ENCODE assay signal across 32 cellular contexts in the genomic region with DNA sequence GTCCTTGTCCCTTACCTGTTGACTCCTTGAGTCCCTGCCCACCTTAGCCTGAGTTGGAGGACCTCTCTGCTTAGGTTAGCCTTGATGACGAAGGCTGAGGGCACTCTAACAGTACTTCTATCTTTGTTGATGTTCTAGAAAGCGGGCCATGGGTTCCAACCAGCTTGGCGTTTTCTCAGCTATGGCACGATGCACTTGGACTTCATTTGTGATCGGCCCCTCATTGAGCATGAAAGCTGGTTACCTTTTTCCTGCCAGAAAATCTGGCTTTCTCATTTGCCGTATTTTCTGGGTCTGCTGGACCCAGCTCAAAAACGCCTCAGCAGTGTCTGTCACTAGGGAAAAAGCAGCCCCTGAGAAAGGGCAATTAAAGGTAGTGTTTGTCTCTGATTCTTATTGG.
"Had no signal": no experiment of that assay in that cellular context is flagged by ENCODE, and none has a peak within 500 bp of the region (broad histone marks: within the 10 kb centered on the region; RNA-seq: fewer than 3 reads in every experiment).

No MANE protein-coding gene starts in this region.

- H3K4me3 ChIP-seq: adrenal gland, ascending aorta, body of pancreas, breast epithelium, cardiac muscle cell had no signal

- H3K27ac ChIP-seq: adrenal gland, ascending aorta, body of pancreas, brain microvascular endothelial cell, breast epithelium, cardiac muscle cell had no signal

- FAIRE-seq: astrocyte had no signal

- H3K36me3 ChIP-seq: adrenal gland, ascending aorta, brain microvascular endothelial cell, breast epithelium, cardiac muscle cell had no signal

- DNase-seq: activated effector memory CD4-positive, alpha-beta T cell treated with anti-CD3 and anti-CD28 coated beads, Interleukin-2, amount 50 U/mL, for 16 hours; activated effector memory CD4-positive, alpha-beta T cell treated with Interleukin-2 at 50 U/mL for 16 hours; activated gamma-delta T cell; activated gamma-delta T cell treated with Interleukin-2 at 50 U/mL for 16 hours; activated naive CD4-positive, alpha-beta T cell; activated naive CD4-positive, alpha-beta T cell treated with anti-CD3 and anti-CD28 coated beads for 36 hours; activated naive CD4-positive, alpha-beta T cell treated with anti-CD3 and anti-CD28 coated beads, Interleukin-2, amount 10 ng/mL, durations not matched to agents 7 days and 5 days; activated naive CD4-positive, alpha-beta T cell treated with anti-CD3 and anti-CD28 coated beads, Interleukin-2, amount 50 U/mL, for 16 hours; activated naive CD4-positive, alpha-beta T cell treated with Interleukin-2 at 50 U/mL for 16 hours; activated naive CD8-positive, alpha-beta T cell treated with anti-CD3 and anti-CD28 coated beads for 36 hours; activated naive CD8-positive, alpha-beta T cell treated with anti-CD3 and anti-CD28 coated beads, Interleukin-2, amount 10 ng/mL, durations not matched to agents 7 days and 5 days; activated naive CD8-positive, alpha-beta T cell treated with anti-CD3 and anti-CD28 coated beads, Interleukin-2, amount 50 U/mL, for 24 hours; activated T-cell treated with anti-CD3 and anti-CD28 coated beads for 4 hours; activated T-cell treated with anti-CD3 and anti-CD28 coated beads, Interleukin-2, amount 50 U/mL, for 1 hour; activated T-cell treated with anti-CD3 and anti-CD28 coated beads, Interleukin-2, amount 50 U/mL, for 24 hours; activated T-cell treated with anti-CD3 and anti-CD28 coated beads, Interleukin-2, amount 50 U/mL, for 4 hours; activated T-cell treated with anti-CD3 and anti-CD28 coated beads, Interleukin-2, amount 50 U/mL, for 48 hours; activated T-cell treated with anti-CD3 and anti-CD28 coated beads, Interleukin-2, amount 50 U/mL, for 72 hours; adrenal gland; amniotic stem cell; amygdala; aorta; body of pancreas; brain microvascular endothelial cell; central memory CD4-positive, alpha-beta T cell; cerebellar nuclear complex had no signal

- ATAC-seq: activated naive CD4-positive, alpha-beta T cell treated with anti-CD3 and anti-CD28 coated beads, Interleukin-2, amount 50 U/mL, for 72 hours; activated naive CD8-positive, alpha-beta T cell treated with anti-CD3 and anti-CD28 coated beads, Interleukin-2, amount 50 U/mL, for 24 hours; activated T-cell treated with anti-CD3 and anti-CD28 coated beads, Interleukin-2, amount 50 U/mL, for 4 hours; activated T-cell treated with anti-CD3 and anti-CD28 coated beads, Interleukin-2, amount 50 U/mL, for 72 hours; activated T-helper 17 cell treated with anti-CD3 and anti-CD28 coated beads, Interleukin-2, amount 50 U/mL, for 72 hours; body of pancreas had no signal

- H3K27me3 ChIP-seq: adrenal gland, ascending aorta, body of pancreas, brain microvascular endothelial cell, breast epithelium, cardiac muscle cell had no signal

- H3K4me1 ChIP-seq: adrenal gland, ascending aorta, body of pancreas, breast epithelium had no signal

- H3K9me3 ChIP-seq: adrenal gland, ascending aorta, body of pancreas, breast epithelium had no signal
